Comparison of ENCODE assay signal across 21 cellular contexts in genomic region chr14:51926449-51926848, GRCh38.
A peak's percentile ranks its signal among the peaks of the same experiment; 100 is the strongest.
DNase-seq lines count a peak whose midpoint lies in the region; ATAC-seq and TF ChIP-seq lines count a peak whose summit lies in the region.
"Had no signal": no experiment of that assay in that cellular context is flagged by ENCODE, and none has a peak within 500 bp of the region (broad histone marks: within the 10 kb centered on the region; RNA-seq: fewer than 3 reads in every experiment).

No MANE protein-coding gene starts in this region.

- intact Hi-C loops in natural killer cell (cut with micrococcal nuclease) = no loop called here

- TF ChIP-seq CTCF in natural killer cell (IDR thresholded peaks at IDR 0.05) = no peak

- H3K9me3 Mint-ChIP-seq in T-cell = peaks cover 0 to 3% (median 0%) of the 10 kb centered on the region in 3 donors
- H3K9me3 Mint-ChIP-seq in natural killer cell = no peaks in the 10 kb centered on the region
- H3K9me3 Mint-ChIP-seq: H9 had no signal

- H3K4me3 Mint-ChIP-seq in T-cell (no peak overlapping the region), natural killer cell (no peak overlapping the region)
- H3K4me3 Mint-ChIP-seq: B cell, H9, IgD-negative memory B cell had no signal

- DNase-seq in NCI-H2227 (lab: John Stamatoyannopoulos, UW; ENCODE audit: unreplicated experiment) (peak; percentile 4), NCI-H2227 treated with DMSO at 0.1 percent for 48 hours (lab: John Stamatoyannopoulos, UW) (no peak), T-cell (no peak), natural killer cell (no peak), germinal center (ENCODE audit: low spot score) (no peak)
- DNase-seq: DMS153, DND-41, GM23248, H9, NCI-H1048, NCI-H1694, NCI-H2029 treated with DMSO at 0.1 percent for 48 hours, NCI-H226, NCI-H510A, NCI-H69, SHP77 had no signal

- POLR2A ChIA-PET in T-cell (lab: Charles Lee) = interaction anchor here in 1 of 2 donors (0.6 kb wide), 1 partner anchor 63 kb away, joined by 3 read pairs; no protein-coding TSS in a partner anchor

- H3K27ac Mint-ChIP-seq in T-cell = peak overlapping the region; percentile 23 to 43
- H3K27ac Mint-ChIP-seq in natural killer cell = peak overlapping the region; percentile 93 to 94
- H3K27ac Mint-ChIP-seq: B cell, H9 had no signal

- H3K36me3 Mint-ChIP-seq in T-cell (peaks cover 36% of the 10 kb centered on the region), natural killer cell (no peaks in the 10 kb centered on the region)

- ATAC-seq in T-cell (replicated peaks in 1 of 4) = no peak
- no peak for ATAC-seq in natural killer cell
- ATAC-seq in GM18858 (IDR thresholded peaks at IDR 0.05; ENCODE audit: unreplicated experiment) = no peak
- no peak for ATAC-seq in HG03565 (IDR thresholded peaks at IDR 0.05; ENCODE audit: unreplicated experiment)
- ATAC-seq: Panc1 had no signal

- CTCF ChIA-PET in T-cell (lab: Charles Lee) = no interaction called here

- H3K27me3 Mint-ChIP-seq in T-cell = no peaks in the 10 kb centered on the region
- H3K27me3 Mint-ChIP-seq in natural killer cell (ENCODE audit: low read depth in 2 of 2) = no peaks in the 10 kb centered on the region
- H3K27me3 Mint-ChIP-seq: B cell, IgD-negative memory B cell had no signal

- H3K4me1 Mint-ChIP-seq in T-cell (peaks cover 77 to 87% (median 79%) of the 10 kb centered on the region in 3 donors), natural killer cell (peaks cover 76 to 77% of the 10 kb centered on the region in 2 donors)
